Comparison of ENCODE assay signal across 1 cellular context in the genomic region with DNA sequence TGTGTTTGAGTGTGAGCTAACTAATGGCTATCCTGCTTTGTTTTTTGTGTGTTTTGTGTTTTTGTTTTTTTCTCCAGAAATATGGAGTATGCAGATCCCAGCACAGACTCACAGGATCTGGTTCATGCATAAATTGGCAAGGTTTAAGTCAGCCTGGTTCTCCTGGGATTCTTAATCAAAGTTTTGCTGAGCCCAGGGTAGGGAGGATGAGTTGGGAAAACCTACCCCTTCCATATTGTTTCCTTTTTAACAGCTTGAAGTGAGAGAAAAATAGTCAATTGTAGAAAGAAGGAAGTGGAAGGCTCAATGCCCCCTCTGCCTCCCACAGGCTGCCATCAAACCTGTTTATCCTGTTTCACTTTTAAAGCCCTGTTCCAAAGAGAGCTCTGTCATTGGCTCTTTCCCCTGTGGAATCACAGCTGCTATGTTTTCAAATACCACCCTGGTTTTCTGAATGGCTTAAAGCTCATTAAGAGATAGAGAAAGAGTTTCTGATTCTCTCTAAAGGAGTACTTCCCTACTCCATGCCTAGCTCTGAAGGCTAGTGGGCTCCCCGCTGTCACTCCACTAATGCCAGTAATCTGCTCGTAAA.
TF ChIP-seq lines count a peak whose summit lies in the region.

No MANE protein-coding gene starts in this region.

TF ChIP-seq in HepG2, 621 proteins besides CTCF, POLR2A, EP300 and RAD21 (continued from another document):
- TF ChIP-seq, protein P1, sequence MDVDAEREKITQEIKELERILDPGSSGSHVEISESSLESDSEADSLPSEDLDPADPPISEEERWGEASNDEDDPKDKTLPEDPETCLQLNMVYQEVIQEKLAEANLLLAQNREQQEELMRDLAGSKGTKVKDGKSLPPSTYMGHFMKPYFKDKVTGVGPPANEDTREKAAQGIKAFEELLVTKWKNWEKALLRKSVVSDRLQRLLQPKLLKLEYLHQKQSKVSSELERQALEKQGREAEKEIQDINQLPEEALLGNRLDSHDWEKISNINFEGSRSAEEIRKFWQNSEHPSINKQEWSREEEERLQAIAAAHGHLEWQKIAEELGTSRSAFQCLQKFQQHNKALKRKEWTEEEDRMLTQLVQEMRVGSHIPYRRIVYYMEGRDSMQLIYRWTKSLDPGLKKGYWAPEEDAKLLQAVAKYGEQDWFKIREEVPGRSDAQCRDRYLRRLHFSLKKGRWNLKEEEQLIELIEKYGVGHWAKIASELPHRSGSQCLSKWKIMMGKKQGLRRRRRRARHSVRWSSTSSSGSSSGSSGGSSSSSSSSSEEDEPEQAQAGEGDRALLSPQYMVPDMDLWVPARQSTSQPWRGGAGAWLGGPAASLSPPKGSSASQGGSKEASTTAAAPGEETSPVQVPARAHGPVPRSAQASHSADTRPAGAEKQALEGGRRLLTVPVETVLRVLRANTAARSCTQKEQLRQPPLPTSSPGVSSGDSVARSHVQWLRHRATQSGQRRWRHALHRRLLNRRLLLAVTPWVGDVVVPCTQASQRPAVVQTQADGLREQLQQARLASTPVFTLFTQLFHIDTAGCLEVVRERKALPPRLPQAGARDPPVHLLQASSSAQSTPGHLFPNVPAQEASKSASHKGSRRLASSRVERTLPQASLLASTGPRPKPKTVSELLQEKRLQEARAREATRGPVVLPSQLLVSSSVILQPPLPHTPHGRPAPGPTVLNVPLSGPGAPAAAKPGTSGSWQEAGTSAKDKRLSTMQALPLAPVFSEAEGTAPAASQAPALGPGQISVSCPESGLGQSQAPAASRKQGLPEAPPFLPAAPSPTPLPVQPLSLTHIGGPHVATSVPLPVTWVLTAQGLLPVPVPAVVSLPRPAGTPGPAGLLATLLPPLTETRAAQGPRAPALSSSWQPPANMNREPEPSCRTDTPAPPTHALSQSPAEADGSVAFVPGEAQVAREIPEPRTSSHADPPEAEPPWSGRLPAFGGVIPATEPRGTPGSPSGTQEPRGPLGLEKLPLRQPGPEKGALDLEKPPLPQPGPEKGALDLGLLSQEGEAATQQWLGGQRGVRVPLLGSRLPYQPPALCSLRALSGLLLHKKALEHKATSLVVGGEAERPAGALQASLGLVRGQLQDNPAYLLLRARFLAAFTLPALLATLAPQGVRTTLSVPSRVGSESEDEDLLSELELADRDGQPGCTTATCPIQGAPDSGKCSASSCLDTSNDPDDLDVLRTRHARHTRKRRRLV (CRISPR knock-in tag; IDR thresholded peaks at IDR 0.05) = no peak
- no peak for TF ChIP-seq DNMT1 (CRISPR knock-in tag; IDR thresholded peaks at IDR 0.05)
- no peak for TF ChIP-seq ZNF546 (CRISPR knock-in tag; conservative IDR thresholded peaks at IDR 0.05)
- no peak for TF ChIP-seq FIP1L1 (IDR thresholded peaks at IDR 0.05; ENCODE audit: borderline replicate concordance, insufficient read depth, low read depth, low read length)
